ENCODE assay signal across 16 cellular contexts in genomic region chr17:73151888-73152633, GRCh38. TPM values are rescaled to one million over a fixed set of nuclear protein-coding genes. Genes with fewer than 3 reads are reported as not detected.
A peak's percentile ranks its signal among the peaks of the same experiment; 100 is the strongest.
DNase-seq lines count a peak whose midpoint lies in the region; ATAC-seq, FAIRE-seq and TF ChIP-seq lines count a peak whose summit lies in the region.
"Had no signal": no experiment of that assay in that cellular context is flagged by ENCODE, and none has a peak within 500 bp of the region (broad histone marks: within the 10 kb centered on the region; RNA-seq: fewer than 3 reads in every experiment).

No MANE protein-coding gene starts in this region.

- H3K9ac ChIP-seq in HepG2 (ENCODE audit: insufficient read depth, low read depth, low read length), result no peak overlapping the region
- no peak overlapping the region for H3K9ac ChIP-seq in endodermal cell (ENCODE audit: extremely low read depth, low read length, poor library complexity, severe bottlenecking)
- H3K9ac ChIP-seq: parathyroid adenoma, SK-N-SH had no signal

- in situ Hi-C loops in HepG2 (cut with HindIII; ENCODE audit: extremely low pct_ligation_motif_present, low pct_unique_long_range_greater_than_20kb), result no loop called here

- no peaks in the 10 kb centered on the region for H3K9me3 ChIP-seq in HepG2 (ENCODE audit: low read length)
- no peaks in the 10 kb centered on the region for H3K9me3 ChIP-seq in endodermal cell (ENCODE audit: control insufficient read depth, low read length)
- H3K9me3 ChIP-seq: SK-N-SH had no signal

- BruUV-seq in HepG2 (replicated peaks; lab: Mats Ljungman, UMichigan), result no TSS peak

- H3K27ac ChIP-seq in HepG2 (ENCODE audit: extremely low read length, insufficient read depth, low read length) (peak overlapping the region; percentile 23), endodermal cell (ENCODE audit: low read depth, low read length) (no peak overlapping the region)
- H3K27ac ChIP-seq: parathyroid adenoma had no signal

- DNase-seq in AML-193 (lab: John Stamatoyannopoulos, UW) (peak; percentile 81 to 83), HuH-7 (ENCODE audit: low spot score) (peak; percentile 50), SKM-1 treated with dmso at 0.1 percent for 144 hours (lab: John Stamatoyannopoulos, UW; ENCODE audit: unreplicated experiment) (peak; percentile 81), HepG2 (ENCODE audit: low spot score) (peak; percentile 70), GOT3 (lab: John Stamatoyannopoulos, UW) (no peak), endodermal cell (no peak)
- DNase-seq: activated CD4-positive, alpha-beta memory T cell treated with anti-CD3 and anti-CD28 coated beads for 36 hours; activated naive CD4-positive, alpha-beta T cell treated with anti-CD3 and anti-CD28 coated beads, Interleukin-2, amount 50 U/mL, for 16 hours; H9; NCI-H774; SK-N-SH; stimulated activated CD4-positive, alpha-beta T cell treated with anti-CD3 and anti-CD28 coated beads, Interleukin-15, amount 100 ng/mL, for 24 hours; stimulated activated CD8-positive, alpha-beta memory T cell treated with anti-CD3 and anti-CD28 coated beads, Interleukin-4, amount 100 ng/mL, for 48 hours had no signal

- TF ChIP-seq CTCF in HepG2 (CRISPR knock-in tag; IDR thresholded peaks at IDR 0.05), result no peak
- no peak for TF ChIP-seq CTCF in endodermal cell (conservative IDR thresholded peaks at IDR 0.05)

- no peak for TF ChIP-seq POLR2A in HepG2 (IDR thresholded peaks at IDR 0.05; ENCODE audit: insufficient read depth in 1 of 2, low read depth in 2 of 2, low read length in 2 of 2)

- no peak overlapping the region for H3K27ac Mint-ChIP-seq in endodermal cell
- H3K27ac Mint-ChIP-seq: activated CD4-positive, alpha-beta memory T cell treated with anti-CD3 and anti-CD28 coated beads for 36 hours; H9 had no signal

- no peak for TF ChIP-seq RAD21 in HepG2 (CRISPR knock-in tag; IDR thresholded peaks at IDR 0.05)

- no peak for FAIRE-seq in HepG2 (lab: Jason Lieb, UNC)

- H3K36me3 ChIP-seq in HepG2 (replicated peaks in 1 of 2; ENCODE audit: control insufficient read depth in 1 of 2, insufficient read depth in 2 of 2, low read length in 2 of 2), result no peaks in the 10 kb centered on the region
- no peaks in the 10 kb centered on the region for H3K36me3 ChIP-seq in endodermal cell (ENCODE audit: control insufficient read depth, insufficient read depth, low read length)

- peak overlapping the region; percentile 61 for H3K4me2 ChIP-seq in HepG2 (ENCODE audit: low read depth, low read length)
- H3K4me2 ChIP-seq: SK-N-SH had no signal

- POLR2A ChIA-PET in HepG2 (lab: Yijun Ruan, JAX), result no interaction called here

- intact Hi-C loops in HepG2 (cut with micrococcal nuclease; ENCODE audit: unreplicated experiment), result loop anchor here (1.0 to 10.0 kb wide), 2 partner anchors 60 to 137 kb away; partner anchors contain the start of gene SLC39A11

- H3K4me3 ChIP-seq in HepG2 (replicated peaks in 1 of 3; ENCODE audit: insufficient read depth in 1 of 3, low read depth in 2 of 3, low read length in 3 of 3), result peak overlapping the region in 1 of 3 experiments; percentile 26; a peak in 1 of 6 replicates
- no peak overlapping the region for H3K4me3 ChIP-seq in endodermal cell (ENCODE audit: low read length)

- H3K27me3 ChIP-seq in HepG2 (ENCODE audit: control insufficient read depth in 1 of 2, insufficient read depth in 2 of 2, low read length in 2 of 2) (peaks cover 11 to 52% of the 10 kb centered on the region in 2 experiments), endodermal cell (ENCODE audit: control insufficient read depth, insufficient read depth, low read length, poor library complexity, severe bottlenecking) (peaks cover under 1% of the 10 kb centered on the region)

- H3K4me1 ChIP-seq in HepG2 (ENCODE audit: insufficient read depth, low read length) (peaks cover 47% of the 10 kb centered on the region), endodermal cell (ENCODE audit: control insufficient read depth, insufficient read depth, low read length) (peaks cover 16% of the 10 kb centered on the region)
- H3K4me1 ChIP-seq: parathyroid adenoma had no signal

- H3K9me3 Mint-ChIP-seq in endodermal cell, result no peaks in the 10 kb centered on the region
- H3K9me3 Mint-ChIP-seq: activated CD4-positive, alpha-beta memory T cell treated with anti-CD3 and anti-CD28 coated beads for 36 hours had no signal

- peaks cover 48% of the 10 kb centered on the region for H3K27me3 Mint-ChIP-seq in endodermal cell (ENCODE audit: insufficient read depth)

- no peak overlapping the region for H3K4me3 Mint-ChIP-seq in endodermal cell
- H3K4me3 Mint-ChIP-seq: activated CD4-positive, alpha-beta memory T cell treated with anti-CD3 and anti-CD28 coated beads for 36 hours; H9 had no signal

- WGBS in HepG2 (ENCODE audit: low lambda C conversion rate), result 3% methylated on average over 10 of the region's 10 CpGs
- 77 to 85% methylated on average over 5 to 10 of the region's 10 CpGs for WGBS in endodermal cell (ENCODE audit: insufficient coverage in 1 of 2, insufficient read length in 1 of 2), 2 experiments

- no peaks in the 10 kb centered on the region for H3K79me2 ChIP-seq in HepG2 (ENCODE audit: insufficient read depth, low read length)
- H3K79me2 ChIP-seq: parathyroid adenoma had no signal

- H4K20me1 ChIP-seq in HepG2 (ENCODE audit: insufficient read depth, low read length), result no peaks in the 10 kb centered on the region

- CTCF ChIA-PET in HepG2 (lab: Yijun Ruan, JAX; ENCODE audit: low intra/inter-chr PET ratio, low total read pairs), result no interaction called here

- H3K4me1 Mint-ChIP-seq in endodermal cell, result peaks cover 29% of the 10 kb centered on the region

- peak; percentile 43 for ATAC-seq in HepG2
- ATAC-seq in esophagus mucosa, result no peak
- ATAC-seq in GM18519 (IDR thresholded peaks at IDR 0.05; ENCODE audit: low FRiP score, unreplicated experiment), result no peak

- TF ChIP-seq EP300 in HepG2 (IDR thresholded peaks at IDR 0.05; ENCODE audit: low read depth in 2 of 2, low read length in 2 of 2) (peak in 1 of 2 experiments; percentile 38; a peak in 1 of 4 replicates), HepG2 (CRISPR knock-in tag; IDR thresholded peaks at IDR 0.05; ENCODE audit: borderline replicate concordance) (no peak)

- H2AFZ ChIP-seq in HepG2 (ENCODE audit: low read length), result no peak overlapping the region
- H2AFZ ChIP-seq: parathyroid adenoma had no signal

- H3K36me3 Mint-ChIP-seq in endodermal cell (ENCODE audit: low read depth), result no peaks in the 10 kb centered on the region
- H3K36me3 Mint-ChIP-seq: activated CD4-positive, alpha-beta memory T cell treated with anti-CD3 and anti-CD28 coated beads for 36 hours had no signal

RNA-seq across cellular contexts. Expression of gene SSTR2, which starts 12.7 kb away (rescaled TPM):
- total RNA-seq in HepG2 (2016; rRNA removed; fragmentation: Illumina TruSeq; extraction: Trizol), result not detected in 2 replicates
- total RNA-seq in HepG2 (2016; cell fraction: cytosol; rRNA removed; fragmentation: Illumina TruSeq; extraction: Trizol; ENCODE audit: low read depth), result not detected in 2 replicates
- total RNA-seq in HepG2 (2016; cell fraction: insoluble cytoplasmic fraction; rRNA removed; fragmentation: Illumina TruSeq; extraction: Trizol), result 0.04 TPM in 1 of 2 replicates, not detected in the other
- total RNA-seq in HepG2 (2016; cell fraction: membrane; rRNA removed; fragmentation: Illumina TruSeq; extraction: Trizol), result 0.03 TPM in 1 of 2 replicates, not detected in the other
- not detected in 2 replicates for total RNA-seq in HepG2 (2016; cell fraction: nucleus; rRNA removed; fragmentation: Illumina TruSeq; extraction: Trizol)
- 0.01 and 0.04 TPM in 2 replicates for polyA plus RNA-seq in HepG2 (2011; rRNA removed)
- polyA plus RNA-seq in HepG2 (2011; cell fraction: cytosol; rRNA removed), result 0.05 TPM in 2 replicates
- polyA plus RNA-seq in HepG2 (2011; cell fraction: nucleus; rRNA removed), result 0.03 TPM in 2 replicates
- 0.03 and 0.21 TPM in 2 replicates for polyA plus RNA-seq in HepG2 (2012)
- polyA plus RNA-seq in HepG2 (2016; cell fraction: cytosol; fragmentation: Illumina TruSeq; extraction: Trizol; ENCODE audit: low read depth), result 0.02 TPM in 1 of 2 replicates, not detected in the other
- not detected in 2 replicates for polyA plus RNA-seq in HepG2 (2016; cell fraction: insoluble cytoplasmic fraction; fragmentation: Illumina TruSeq; extraction: Trizol; ENCODE audit: low read depth)
- 0.02 TPM in 1 of 2 replicates, not detected in the other for polyA plus RNA-seq in HepG2 (2016; cell fraction: membrane; fragmentation: Illumina TruSeq; extraction: Trizol; ENCODE audit: low read depth)
- polyA plus RNA-seq in HepG2 (2016; cell fraction: nucleus; fragmentation: Illumina TruSeq; extraction: Trizol; ENCODE audit: insufficient read depth, low read depth), result not detected in 2 replicates
- 0.07 and 0.14 TPM in 2 replicates for polyA minus RNA-seq in HepG2 (2011; rRNA and poly(A)+ RNA removed; ENCODE audit: low replicate concordance)
- not detected in 2 replicates for polyA minus RNA-seq in HepG2 (2011; cell fraction: cytosol; rRNA and poly(A)+ RNA removed)
- under 0.01 and 0.12 TPM in 2 replicates for polyA minus RNA-seq in HepG2 (2011; cell fraction: nucleus; rRNA and poly(A)+ RNA removed)
- total RNA-seq in esophagus mucosa, result not detected
- total RNA-seq in endodermal cell, result 1 to 10 TPM; 4.2 to 4.4 TPM
- polyA plus RNA-seq in endodermal cell (2013, experiment 1 of 2), result 12.0 TPM
- 12.0 TPM for polyA plus RNA-seq in endodermal cell (2013, experiment 2 of 2)

RNA-seq across cellular contexts. Expression of gene COG1, which starts 40.8 kb away (rescaled TPM):
- total RNA-seq in HepG2 (2016; rRNA removed; fragmentation: Illumina TruSeq; extraction: Trizol) (30.4 and 36.6 TPM in 2 replicates), esophagus mucosa (15.9 TPM), endodermal cell (10 to 100 TPM; 27.1 to 27.8 TPM)
- 31.1 and 36.5 TPM in 2 replicates for total RNA-seq in HepG2 (2016; cell fraction: cytosol; rRNA removed; fragmentation: Illumina TruSeq; extraction: Trizol; ENCODE audit: low read depth)
- total RNA-seq in HepG2 (2016; cell fraction: insoluble cytoplasmic fraction; rRNA removed; fragmentation: Illumina TruSeq; extraction: Trizol), result 27.8 and 35.5 TPM in 2 replicates
- total RNA-seq in HepG2 (2016; cell fraction: membrane; rRNA removed; fragmentation: Illumina TruSeq; extraction: Trizol), result 23.1 and 24.1 TPM in 2 replicates
- 30.5 and 33.6 TPM in 2 replicates for total RNA-seq in HepG2 (2016; cell fraction: nucleus; rRNA removed; fragmentation: Illumina TruSeq; extraction: Trizol)
- polyA plus RNA-seq in HepG2 (2011; rRNA removed), result 39.7 and 42.4 TPM in 2 replicates
- 17.6 and 17.9 TPM in 2 replicates for polyA plus RNA-seq in HepG2 (2011; cell fraction: cytosol; rRNA removed)
- 109 and 125 TPM in 2 replicates for polyA plus RNA-seq in HepG2 (2011; cell fraction: nucleus; rRNA removed)
- polyA plus RNA-seq in HepG2 (2012), result 39.9 and 40.8 TPM in 2 replicates
- polyA plus RNA-seq in HepG2 (2016; cell fraction: cytosol; fragmentation: Illumina TruSeq; extraction: Trizol; ENCODE audit: low read depth), result 7.6 and 9.4 TPM in 2 replicates
- 29.1 and 39.8 TPM in 2 replicates for polyA plus RNA-seq in HepG2 (2016; cell fraction: insoluble cytoplasmic fraction; fragmentation: Illumina TruSeq; extraction: Trizol; ENCODE audit: low read depth)
- polyA plus RNA-seq in HepG2 (2016; cell fraction: membrane; fragmentation: Illumina TruSeq; extraction: Trizol; ENCODE audit: low read depth), result 12.3 and 15.1 TPM in 2 replicates
- 67.3 and 73.0 TPM in 2 replicates for polyA plus RNA-seq in HepG2 (2016; cell fraction: nucleus; fragmentation: Illumina TruSeq; extraction: Trizol; ENCODE audit: insufficient read depth, low read depth)
- 29.1 and 63.0 TPM in 2 replicates for polyA minus RNA-seq in HepG2 (2011; rRNA and poly(A)+ RNA removed; ENCODE audit: low replicate concordance)
- polyA minus RNA-seq in HepG2 (2011; cell fraction: cytosol; rRNA and poly(A)+ RNA removed), result 21.6 and 22.3 TPM in 2 replicates
- polyA minus RNA-seq in HepG2 (2011; cell fraction: nucleus; rRNA and poly(A)+ RNA removed), result 95.8 and 106 TPM in 2 replicates
- 34.3 TPM for polyA plus RNA-seq in endodermal cell (2013, experiment 1 of 2)
- 31.3 TPM for polyA plus RNA-seq in endodermal cell (2013, experiment 2 of 2)

RNA-seq across cellular contexts. Expression of gene SLC39A11, which starts 59.6 kb away (rescaled TPM):
- 19.2 and 31.5 TPM in 2 replicates for total RNA-seq in HepG2 (2016; rRNA removed; fragmentation: Illumina TruSeq; extraction: Trizol)
- total RNA-seq in HepG2 (2016; cell fraction: cytosol; rRNA removed; fragmentation: Illumina TruSeq; extraction: Trizol; ENCODE audit: low read depth), result 4.1 and 5.7 TPM in 2 replicates
- total RNA-seq in HepG2 (2016; cell fraction: insoluble cytoplasmic fraction; rRNA removed; fragmentation: Illumina TruSeq; extraction: Trizol), result 17.6 and 30.8 TPM in 2 replicates
- 11.7 and 12.9 TPM in 2 replicates for total RNA-seq in HepG2 (2016; cell fraction: membrane; rRNA removed; fragmentation: Illumina TruSeq; extraction: Trizol)
- 44.0 and 45.4 TPM in 2 replicates for total RNA-seq in HepG2 (2016; cell fraction: nucleus; rRNA removed; fragmentation: Illumina TruSeq; extraction: Trizol)
- 17.2 and 18.4 TPM in 2 replicates for polyA plus RNA-seq in HepG2 (2011; rRNA removed)
- polyA plus RNA-seq in HepG2 (2011; cell fraction: cytosol; rRNA removed), result 16.2 and 18.4 TPM in 2 replicates
- polyA plus RNA-seq in HepG2 (2011; cell fraction: nucleus; rRNA removed), result 15.4 and 18.6 TPM in 2 replicates
- 17.7 and 24.6 TPM in 2 replicates for polyA plus RNA-seq in HepG2 (2012)
- polyA plus RNA-seq in HepG2 (2016; cell fraction: cytosol; fragmentation: Illumina TruSeq; extraction: Trizol; ENCODE audit: low read depth), result 2.6 and 3.2 TPM in 2 replicates
- 14.1 and 14.5 TPM in 2 replicates for polyA plus RNA-seq in HepG2 (2016; cell fraction: insoluble cytoplasmic fraction; fragmentation: Illumina TruSeq; extraction: Trizol; ENCODE audit: low read depth)
- 6.3 and 6.4 TPM in 2 replicates for polyA plus RNA-seq in HepG2 (2016; cell fraction: membrane; fragmentation: Illumina TruSeq; extraction: Trizol; ENCODE audit: low read depth)
- 27.4 and 30.8 TPM in 2 replicates for polyA plus RNA-seq in HepG2 (2016; cell fraction: nucleus; fragmentation: Illumina TruSeq; extraction: Trizol; ENCODE audit: insufficient read depth, low read depth)
- 37.9 and 99.2 TPM in 2 replicates for polyA minus RNA-seq in HepG2 (2011; rRNA and poly(A)+ RNA removed; ENCODE audit: low replicate concordance)
- 19.3 and 20.3 TPM in 2 replicates for polyA minus RNA-seq in HepG2 (2011; cell fraction: cytosol; rRNA and poly(A)+ RNA removed)
- polyA minus RNA-seq in HepG2 (2011; cell fraction: nucleus; rRNA and poly(A)+ RNA removed), result 52.5 and 61.2 TPM in 2 replicates
- total RNA-seq in esophagus mucosa, result 32.8 TPM
- total RNA-seq in endodermal cell, result 10 to 100 TPM; 18.1 to 20.1 TPM
- 8.6 TPM for polyA plus RNA-seq in endodermal cell (2013, experiment 1 of 2)
- polyA plus RNA-seq in endodermal cell (2013, experiment 2 of 2), result 9.0 TPM

Comparison
In these comparisons a context has a peak if more than half of its experiments do, and no peak if none do; other contexts are left out.
1. DNase-seq: peak in AML-193 (2 of 2), HuH-7 (single experiment), SKM-1 treated with dmso at 0.1 percent for 144 hours (single experiment) and HepG2 (single experiment); none in GOT3 (single experiment) and endodermal cell (single experiment).